In the genomic region with DNA sequence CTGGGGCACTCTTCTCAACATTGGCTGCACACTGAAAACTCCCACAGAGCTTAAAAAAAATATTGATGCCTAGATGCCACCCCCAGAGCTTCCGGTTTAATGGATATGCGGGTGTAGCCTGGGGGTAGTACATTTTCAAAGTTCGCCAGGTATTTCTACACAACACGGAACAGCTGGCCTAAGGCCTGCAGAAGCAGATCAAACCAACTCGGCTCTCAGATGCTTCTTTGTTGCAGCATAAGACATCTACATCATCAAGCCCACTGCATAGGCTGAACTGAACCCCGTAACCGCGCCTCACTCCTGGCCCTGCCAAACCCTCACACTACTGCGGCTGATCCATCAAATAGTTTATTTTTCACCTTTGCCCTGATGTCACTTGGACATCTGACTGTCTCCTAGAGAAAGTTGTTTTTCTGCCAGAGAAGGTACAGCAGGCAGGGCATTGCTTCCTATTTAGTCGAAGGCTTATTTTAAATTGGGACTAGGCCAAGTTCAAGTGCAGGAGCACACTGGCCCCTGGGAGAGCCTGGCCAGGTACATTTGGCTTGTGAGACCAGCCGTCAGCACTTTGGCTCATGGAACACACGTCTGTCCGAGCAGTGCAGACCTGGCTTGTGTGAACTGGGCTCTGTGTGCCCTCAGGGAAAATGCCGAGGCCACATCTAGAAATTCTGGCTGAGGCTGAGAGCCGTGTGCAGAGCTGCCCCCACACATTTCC, we compare ENCODE assay signal across 18 cellular contexts.
A peak's percentile ranks its signal among the peaks of the same experiment; 100 is the strongest.
DNase-seq lines count a peak whose midpoint lies in the region; ATAC-seq and TF ChIP-seq lines count a peak whose summit lies in the region.
"Had no signal": no experiment of that assay in that cellular context is flagged by ENCODE, and none has a peak within 500 bp of the region (broad histone marks: within the 10 kb centered on the region; RNA-seq: fewer than 3 reads in every experiment).

No MANE protein-coding gene starts in this region.

- DNase-seq in heart right ventricle (no peak), right cardiac atrium (no peak), esophagus squamous epithelium (lab: John Stamatoyannopoulos, UW) (no peak), neural progenitor cell (ENCODE audit: low spot score) (no peak), Karpas-422 (no peak), SIG-M5 (lab: John Stamatoyannopoulos, UW) (no peak)
- DNase-seq in naive thymus-derived CD8-positive, alpha-beta T cell: no peak
- DNase-seq in activated naive CD4-positive, alpha-beta T cell treated with anti-CD3 and anti-CD28 coated beads for 36 hours: no peak
- DNase-seq: activated CD4-positive, alpha-beta T cell treated with anti-CD3 and anti-CD28 coated beads for 4 hours; activated CD8-positive, alpha-beta memory T cell treated with anti-CD3 and anti-CD28 coated beads, Interleukin-2, amount 10 ng/mL, durations not matched to agents 7 days and 5 days; activated naive CD8-positive, alpha-beta T cell treated with anti-CD3 and anti-CD28 coated beads for 36 hours; BE2C; NCI-H446 treated with DMSO at 0.1 percent for 48 hours; nephron progenitor cell; NK-92 treated with Interleukin-12 subunit alpha and Interleukin-12 subunit beta, amount 100 ng/mL, for 24 hours; stimulated activated CD4-positive, alpha-beta T cell treated with anti-CD3 and anti-CD28 coated beads, Interleukin-2, amount 100 ng/mL, for 48 hours; stimulated activated naive CD8-positive, alpha-beta T cell treated with anti-CD3 and anti-CD28 coated beads, Interleukin-15, Interleukin-2, amounts not matched to agents 100 U/mL and 50 U/mL, for 24 hours had no signal

- H3K27ac Mint-ChIP-seq in neural progenitor cell: peak overlapping the region; percentile 67
- no peak overlapping the region for H3K27ac Mint-ChIP-seq in naive thymus-derived CD8-positive, alpha-beta T cell
- no peak overlapping the region for H3K27ac Mint-ChIP-seq in activated naive CD4-positive, alpha-beta T cell treated with anti-CD3 and anti-CD28 coated beads for 36 hours
- H3K27ac Mint-ChIP-seq: activated CD8-positive, alpha-beta memory T cell treated with anti-CD3 and anti-CD28 coated beads, Interleukin-2, amount 10 ng/mL, durations not matched to agents 7 days and 5 days; activated naive CD8-positive, alpha-beta T cell treated with anti-CD3 and anti-CD28 coated beads for 36 hours; nephron progenitor cell had no signal

- H3K4me3 Mint-ChIP-seq in neural progenitor cell: no peak overlapping the region
- no peak overlapping the region for H3K4me3 Mint-ChIP-seq in naive thymus-derived CD8-positive, alpha-beta T cell
- H3K4me3 Mint-ChIP-seq in activated naive CD4-positive, alpha-beta T cell treated with anti-CD3 and anti-CD28 coated beads for 36 hours: no peak overlapping the region
- H3K4me3 Mint-ChIP-seq: activated CD8-positive, alpha-beta memory T cell treated with anti-CD3 and anti-CD28 coated beads, Interleukin-2, amount 10 ng/mL, durations not matched to agents 7 days and 5 days; activated naive CD8-positive, alpha-beta T cell treated with anti-CD3 and anti-CD28 coated beads for 36 hours; nephron progenitor cell had no signal

- peaks cover 21% of the 10 kb centered on the region for H3K4me1 Mint-ChIP-seq in neural progenitor cell
- no peaks in the 10 kb centered on the region for H3K4me1 Mint-ChIP-seq in naive thymus-derived CD8-positive, alpha-beta T cell
- H3K4me1 Mint-ChIP-seq in activated naive CD4-positive, alpha-beta T cell treated with anti-CD3 and anti-CD28 coated beads for 36 hours (ENCODE audit: low read depth): no peaks in the 10 kb centered on the region
- H3K4me1 Mint-ChIP-seq: activated CD8-positive, alpha-beta memory T cell treated with anti-CD3 and anti-CD28 coated beads, Interleukin-2, amount 10 ng/mL, durations not matched to agents 7 days and 5 days; activated naive CD8-positive, alpha-beta T cell treated with anti-CD3 and anti-CD28 coated beads for 36 hours had no signal

- H3K4me2 ChIP-seq in neural progenitor cell: no peak overlapping the region
- H3K4me2 ChIP-seq in Karpas-422 (ENCODE audit: low read depth, low read length, poor library complexity, severe bottlenecking): no peak overlapping the region

- no peaks in the 10 kb centered on the region for H3K79me2 ChIP-seq in neural progenitor cell (ENCODE audit: low read depth)
- no peaks in the 10 kb centered on the region for H3K79me2 ChIP-seq in Karpas-422 (ENCODE audit: low read length)

- peak overlapping the region in 2 of 10 donors; percentile 11 to 40 for H3K27ac ChIP-seq in heart right ventricle
- no peak overlapping the region for H3K27ac ChIP-seq in right cardiac atrium (ENCODE audit: low read length)
- peak overlapping the region in 3 of 4 donors; percentile 5 to 35 (median 19) for H3K27ac ChIP-seq in esophagus squamous epithelium
- no peak overlapping the region for H3K27ac ChIP-seq in neural progenitor cell
- H3K27ac ChIP-seq in Karpas-422 (ENCODE audit: low read length): no peak overlapping the region

- no peaks in the 10 kb centered on the region for H3K36me3 Mint-ChIP-seq in neural progenitor cell
- no peaks in the 10 kb centered on the region for H3K36me3 Mint-ChIP-seq in naive thymus-derived CD8-positive, alpha-beta T cell
- no peaks in the 10 kb centered on the region for H3K36me3 Mint-ChIP-seq in activated naive CD4-positive, alpha-beta T cell treated with anti-CD3 and anti-CD28 coated beads for 36 hours (ENCODE audit: low read depth)
- H3K36me3 Mint-ChIP-seq: activated CD8-positive, alpha-beta memory T cell treated with anti-CD3 and anti-CD28 coated beads, Interleukin-2, amount 10 ng/mL, durations not matched to agents 7 days and 5 days; activated naive CD8-positive, alpha-beta T cell treated with anti-CD3 and anti-CD28 coated beads for 36 hours had no signal

- TF ChIP-seq POLR2A in esophagus squamous epithelium (IDR thresholded peaks at IDR 0.05): no peak

- intact Hi-C loops in heart right ventricle (cut with DNase I) (no loop called here), right cardiac atrium (cut with DNase I) (no loop called here), esophagus squamous epithelium (cut with DNase I) (no loop called here)
- intact Hi-C loops in activated naive CD4-positive, alpha-beta T cell treated with anti-CD3 and anti-CD28 coated beads for 36 hours (cut with micrococcal nuclease): no loop called here

- H3K36me3 ChIP-seq in heart right ventricle: peaks cover 0 to 10% (median 0%) of the 10 kb centered on the region in 9 donors
- peaks cover 0 to 24% (median 0%) of the 10 kb centered on the region in 3 donors for H3K36me3 ChIP-seq in esophagus squamous epithelium
- no peaks in the 10 kb centered on the region for H3K36me3 ChIP-seq in neural progenitor cell
- H3K36me3 ChIP-seq in Karpas-422 (ENCODE audit: insufficient read depth, low read length): no peaks in the 10 kb centered on the region
- H3K36me3 ChIP-seq: BE2C, upper lobe of left lung had no signal

- H3K4me1 ChIP-seq in heart right ventricle (peaks cover 5 to 33% (median 23%) of the 10 kb centered on the region in 9 donors), right cardiac atrium (ENCODE audit: control insufficient read depth, insufficient read depth, low read length) (peaks cover 9% of the 10 kb centered on the region), esophagus squamous epithelium (peaks cover 0 to 32% (median 4%) of the 10 kb centered on the region in 3 donors), neural progenitor cell (no peaks in the 10 kb centered on the region), Karpas-422 (ENCODE audit: low read length) (no peaks in the 10 kb centered on the region)

- peaks cover 3% of the 10 kb centered on the region for H3K27me3 Mint-ChIP-seq in neural progenitor cell (ENCODE audit: insufficient read depth, low read depth)
- peaks cover 0 to 12% (median under 1%) of the 10 kb centered on the region in 5 donors for H3K27me3 Mint-ChIP-seq in naive thymus-derived CD8-positive, alpha-beta T cell
- no peaks in the 10 kb centered on the region for H3K27me3 Mint-ChIP-seq in activated naive CD4-positive, alpha-beta T cell treated with anti-CD3 and anti-CD28 coated beads for 36 hours (ENCODE audit: low read depth)
- H3K27me3 Mint-ChIP-seq: activated CD8-positive, alpha-beta memory T cell treated with anti-CD3 and anti-CD28 coated beads, Interleukin-2, amount 10 ng/mL, durations not matched to agents 7 days and 5 days; activated naive CD8-positive, alpha-beta T cell treated with anti-CD3 and anti-CD28 coated beads for 36 hours had no signal

- H4K20me1 ChIP-seq in neural progenitor cell (ENCODE audit: low read depth) (no peaks in the 10 kb centered on the region), Karpas-422 (ENCODE audit: insufficient read depth, low read depth, low read length) (no peaks in the 10 kb centered on the region)

- ATAC-seq in heart right ventricle (peak in 5 of 8 donors; percentile 12 to 69 (median 36)), right cardiac atrium (no peak)
- no peak for ATAC-seq in naive thymus-derived CD8-positive, alpha-beta T cell
- ATAC-seq: activated CD8-positive, alpha-beta memory T cell treated with anti-CD3 and anti-CD28 coated beads, Interleukin-2, amount 10 ng/mL, durations not matched to agents 7 days and 5 days; stimulated activated naive CD8-positive, alpha-beta T cell treated with anti-CD3 and anti-CD28 coated beads, Interleukin-15, Interleukin-2, amounts not matched to agents 100 U/mL and 50 U/mL, for 24 hours had no signal

- H3K4me3 ChIP-seq in heart right ventricle (no peak overlapping the region), right cardiac atrium (ENCODE audit: low read length) (no peak overlapping the region), esophagus squamous epithelium (no peak overlapping the region), neural progenitor cell (no peak overlapping the region), Karpas-422 (ENCODE audit: low read length) (no peak overlapping the region)
- H3K4me3 ChIP-seq: upper lobe of left lung had no signal

- H3F3A ChIP-seq in neural progenitor cell (ENCODE audit: low read depth): no peaks in the 10 kb centered on the region

- WGBS in heart right ventricle, 2 donors: 69 to 72% methylated on average over 15 of the region's 15 CpGs
- 74% methylated on average over 15 of the region's 15 CpGs for WGBS in right cardiac atrium
- 52 to 55% methylated on average over 11 to 15 of the region's 15 CpGs for WGBS in esophagus squamous epithelium, 2 donors

- TF ChIP-seq CTCF in heart right ventricle (IDR thresholded peaks at IDR 0.05): no peak
- TF ChIP-seq CTCF in esophagus squamous epithelium (IDR thresholded peaks at IDR 0.05): no peak
- TF ChIP-seq CTCF in neural progenitor cell (IDR thresholded peaks at IDR 0.05): no peak

- H3K9ac ChIP-seq in neural progenitor cell (no peak overlapping the region), Karpas-422 (ENCODE audit: low read length) (no peak overlapping the region)

- H2AFZ ChIP-seq in neural progenitor cell (replicated peaks): no peak overlapping the region
- H2AFZ ChIP-seq in Karpas-422 (ENCODE audit: low read length): no peak overlapping the region

- POLR2A ChIA-PET in naive thymus-derived CD8-positive, alpha-beta T cell (lab: Charles Lee): no interaction called here

- no peaks in the 10 kb centered on the region for H3K9me3 Mint-ChIP-seq in neural progenitor cell
- no peaks in the 10 kb centered on the region for H3K9me3 Mint-ChIP-seq in naive thymus-derived CD8-positive, alpha-beta T cell
- no peaks in the 10 kb centered on the region for H3K9me3 Mint-ChIP-seq in activated naive CD4-positive, alpha-beta T cell treated with anti-CD3 and anti-CD28 coated beads for 36 hours
- H3K9me3 Mint-ChIP-seq: activated naive CD8-positive, alpha-beta T cell treated with anti-CD3 and anti-CD28 coated beads for 36 hours; nephron progenitor cell had no signal

- CTCF ChIA-PET in activated naive CD4-positive, alpha-beta T cell treated with anti-CD3 and anti-CD28 coated beads for 36 hours (lab: Charles Lee): no interaction called here

- H3K9me3 ChIP-seq in heart right ventricle: no peaks in the 10 kb centered on the region
- no peaks in the 10 kb centered on the region for H3K9me3 ChIP-seq in right cardiac atrium (ENCODE audit: control insufficient read depth, low read length)
- H3K9me3 ChIP-seq in esophagus squamous epithelium: no peaks in the 10 kb centered on the region
- H3K9me3 ChIP-seq in neural progenitor cell (ENCODE audit: low read depth): no peaks in the 10 kb centered on the region
- H3K9me3 ChIP-seq in Karpas-422 (ENCODE audit: low read length): no peaks in the 10 kb centered on the region
- H3K9me3 ChIP-seq: BE2C, upper lobe of left lung had no signal

- no peaks in the 10 kb centered on the region for H3K9me2 ChIP-seq in Karpas-422 (replicated peaks; ENCODE audit: insufficient read depth, low read length)

- H3K27me3 ChIP-seq in heart right ventricle (no peaks in the 10 kb centered on the region), right cardiac atrium (ENCODE audit: control insufficient read depth, insufficient read depth) (no peaks in the 10 kb centered on the region), esophagus squamous epithelium (no peaks in the 10 kb centered on the region), neural progenitor cell (no peaks in the 10 kb centered on the region), Karpas-422 (ENCODE audit: low read length) (no peaks in the 10 kb centered on the region)
- H3K27me3 ChIP-seq: BE2C, upper lobe of left lung had no signal

Comparison
In these comparisons a context has a peak if more than half of its experiments do, and no peak if none do; other contexts are left out.
1. ATAC-seq: peak in heart right ventricle (5 of 8); none in right cardiac atrium (0 of 2) and naive thymus-derived CD8-positive, alpha-beta T cell (0 of 2).
2. H3K27ac ChIP-seq: peak in esophagus squamous epithelium (3 of 4); none in right cardiac atrium (single experiment), neural progenitor cell (single experiment) and Karpas-422 (single experiment).